In genomic region chr9:63334187-63334586, GRCh38 we compare ENCODE assay signal across 6 cellular contexts.
A peak's percentile ranks its signal among the peaks of the same experiment; 100 is the strongest.
DNase-seq lines count a peak whose midpoint lies in the region; ATAC-seq and TF ChIP-seq lines count a peak whose summit lies in the region.
"Not testable (repeated sequence)": the region's sequence is repeated elsewhere in the genome, so short reads cannot be mapped to it uniquely, and the experiment has no call there.

No MANE protein-coding gene starts in this region.

- intact Hi-C loops in activated CD4-positive, alpha-beta T cell treated with anti-CD3 and anti-CD28 coated beads, Interleukin-2, amount 10 ng/mL, durations not matched to agents 24 days and 14 days (cut with micrococcal nuclease); heart left ventricle (cut with DNase I); left ventricle myocardium superior (cut with micrococcal nuclease); ovary (cut with DNase I): not testable (repeated sequence)

- H3K4me3 ChIP-seq in heart left ventricle: peak overlapping the region in 1 of 12 donors; percentile 23
- H3K4me3 ChIP-seq in ovary: not testable (repeated sequence)
- peak overlapping the region in 3 of 5 donors; percentile 36 to 48 (median 42) for H3K4me3 ChIP-seq in subcutaneous abdominal adipose tissue (ENCODE audit: low read depth in 1 of 5, low read length in 5 of 5)

- not testable (repeated sequence) for TF ChIP-seq CTCF in heart left ventricle (IDR thresholded peaks at IDR 0.05); ovary (IDR thresholded peaks at IDR 0.05)

- 28 to 40% methylated on average over 1 of the region's 4 CpGs; no CpG with 5 or more reads in 2 of the 4 donors for WGBS in heart left ventricle, 4 donors
- 52 to 80% methylated on average over 1 of the region's 4 CpGs; no CpG with 5 or more reads in 1 of the 3 donors for WGBS in ovary, 3 donors

- not testable (repeated sequence) for TF ChIP-seq EP300 in ovary (IDR thresholded peaks at IDR 0.05)

- H3K36me3 ChIP-seq in heart left ventricle; ovary; subcutaneous abdominal adipose tissue (ENCODE audit: control insufficient read depth in 5 of 5, insufficient read depth in 5 of 5, low read length in 5 of 5): not testable (repeated sequence)

- H3K9me3 ChIP-seq in heart left ventricle; ovary; subcutaneous abdominal adipose tissue (ENCODE audit: control insufficient read depth in 5 of 5, low read length in 5 of 5): not testable (repeated sequence)

- peak; percentile 44 for DNase-seq in activated CD4-positive, alpha-beta T cell treated with anti-CD3 and anti-CD28 coated beads, Interleukin-2, amount 10 ng/mL, durations not matched to agents 24 days and 14 days
- peak; percentile 47 to 85 (median 77) for DNase-seq in heart left ventricle
- peak; percentile 80 for DNase-seq in left ventricle myocardium superior
- DNase-seq in left lobe of liver (ENCODE audit: low spot score): peak; percentile 80
- DNase-seq in ovary: peak in 3 of 5 donors; percentile 18 to 41 (median 26)

- H3K4me3 Mint-ChIP-seq in activated CD4-positive, alpha-beta T cell treated with anti-CD3 and anti-CD28 coated beads, Interleukin-2, amount 10 ng/mL, durations not matched to agents 24 days and 14 days: not testable (repeated sequence)

- H3K9me3 Mint-ChIP-seq in activated CD4-positive, alpha-beta T cell treated with anti-CD3 and anti-CD28 coated beads, Interleukin-2, amount 10 ng/mL, durations not matched to agents 24 days and 14 days: not testable (repeated sequence)

- H3K4me1 Mint-ChIP-seq in activated CD4-positive, alpha-beta T cell treated with anti-CD3 and anti-CD28 coated beads, Interleukin-2, amount 10 ng/mL, durations not matched to agents 24 days and 14 days: not testable (repeated sequence)

- not testable (repeated sequence) for H3K27me3 Mint-ChIP-seq in activated CD4-positive, alpha-beta T cell treated with anti-CD3 and anti-CD28 coated beads, Interleukin-2, amount 10 ng/mL, durations not matched to agents 24 days and 14 days

- not testable (repeated sequence) for H3K27me3 ChIP-seq in heart left ventricle; ovary; subcutaneous abdominal adipose tissue (ENCODE audit: control insufficient read depth in 5 of 5, insufficient read depth in 4 of 5, low read length in 5 of 5)

- not testable (repeated sequence) for H3K27ac Mint-ChIP-seq in activated CD4-positive, alpha-beta T cell treated with anti-CD3 and anti-CD28 coated beads, Interleukin-2, amount 10 ng/mL, durations not matched to agents 24 days and 14 days

- H3K36me3 Mint-ChIP-seq in activated CD4-positive, alpha-beta T cell treated with anti-CD3 and anti-CD28 coated beads, Interleukin-2, amount 10 ng/mL, durations not matched to agents 24 days and 14 days (ENCODE audit: low read depth): not testable (repeated sequence)

- ATAC-seq in heart left ventricle, left ventricle myocardium superior, left lobe of liver: not testable (repeated sequence)

- not testable (repeated sequence) for H3K4me1 ChIP-seq in heart left ventricle; ovary (ENCODE audit: insufficient read depth); subcutaneous abdominal adipose tissue (ENCODE audit: control insufficient read depth in 5 of 5, insufficient read depth in 5 of 5, low read length in 5 of 5)

- TF ChIP-seq POLR2A in heart left ventricle (IDR thresholded peaks at IDR 0.05); ovary (IDR thresholded peaks at IDR 0.05): not testable (repeated sequence)

- H3K9ac ChIP-seq in subcutaneous abdominal adipose tissue (ENCODE audit: low read length in 5 of 5): not testable (repeated sequence)

- H3K27ac ChIP-seq in heart left ventricle: peak overlapping the region in 4 of 12 donors; percentile 34 to 62 (median 55)
- not testable (repeated sequence) for H3K27ac ChIP-seq in ovary; subcutaneous abdominal adipose tissue (ENCODE audit: low read depth, low read length)

Comparison
In these comparisons a context has a peak if more than half of its experiments do, and no peak if none do; other contexts are left out.
1. DNase-seq: peak in every context shown above with its lines; median percentile 80 in left ventricle myocardium superior; 80 in left lobe of liver; 77 in heart left ventricle; 44 in activated CD4-positive, alpha-beta T cell treated with anti-CD3 and anti-CD28 coated beads, Interleukin-2, amount 10 ng/mL, durations not matched to agents 24 days and 14 days; 26 in ovary.